In the genomic region with DNA sequence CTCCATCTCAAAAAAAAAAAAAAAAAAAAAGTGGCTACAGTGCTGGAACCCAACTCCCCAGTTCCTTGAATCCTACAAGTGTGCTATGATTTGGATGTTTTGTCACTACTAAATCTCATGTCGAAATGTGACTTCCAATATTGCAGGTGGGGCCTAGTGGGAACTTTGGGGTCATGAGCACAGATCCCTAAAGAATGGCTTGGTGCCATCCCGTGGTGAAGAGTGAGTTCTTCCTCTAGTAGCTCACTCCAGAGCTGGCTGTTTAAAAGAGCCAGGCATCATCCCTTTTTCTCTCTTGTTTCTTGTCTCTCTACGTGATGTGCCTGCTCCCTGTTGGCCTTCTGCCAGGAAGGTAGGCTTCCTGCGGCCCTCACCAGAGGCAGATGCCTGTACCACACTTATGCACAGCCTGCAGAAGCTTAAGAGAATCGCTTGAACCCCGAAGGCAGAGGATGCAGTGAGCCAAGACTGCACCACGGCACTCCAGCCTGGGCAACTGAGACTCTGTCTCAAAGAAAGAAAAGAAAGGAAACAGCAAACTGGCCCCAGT, we compare ENCODE assay signal across 1 cellular context.
TF ChIP-seq lines count a peak whose summit lies in the region.

No MANE protein-coding gene starts in this region.

TF ChIP-seq in H1, 55 proteins besides CTCF, POLR2A, EP300 and RAD21:
- TF ChIP-seq SRF (IDR thresholded peaks at IDR 0.05; ENCODE audit: low read depth, low read length) (no peak), RXRA (IDR thresholded peaks at IDR 0.05; ENCODE audit: insufficient read depth, low read depth, low read length) (no peak), SAP30 (IDR thresholded peaks at IDR 0.05; ENCODE audit: insufficient read depth, insufficient replicate concordance, low read length) (no peak), SP2 (IDR thresholded peaks at IDR 0.05; ENCODE audit: low read length) (no peak), CHD2 (IDR thresholded peaks at IDR 0.05; ENCODE audit: low read length) (no peak), SUZ12 (IDR thresholded peaks at IDR 0.05; ENCODE audit: low read length) (no peak), ZNF274 (IDR thresholded peaks at IDR 0.05; ENCODE audit: borderline replicate concordance, extremely low read depth, low read length) (no peak), KDM1A (IDR thresholded peaks at IDR 0.05; ENCODE audit: borderline replicate concordance, low read length) (no peak), TAF1 (IDR thresholded peaks at IDR 0.05; ENCODE audit: low read depth, low read length) (no peak), RNF2 (IDR thresholded peaks at IDR 0.05; ENCODE audit: borderline replicate concordance, low read depth, low read length, missing control alignments, poor library complexity, severe bottlenecking) (no peak), PHF8 (conservative IDR thresholded peaks at IDR 0.05; ENCODE audit: low read depth, low read length) (no peak), SIN3A (conservative IDR thresholded peaks at IDR 0.05 in 1 of 2, IDR thresholded peaks at IDR 0.05 in 1 of 2; ENCODE audit: low read depth in 1 of 2, low read length in 2 of 2) (no peak), GABPA (IDR thresholded peaks at IDR 0.05; ENCODE audit: borderline replicate concordance, insufficient read depth, low read length) (no peak), RFX5 (IDR thresholded peaks at IDR 0.05; ENCODE audit: borderline replicate concordance, low read depth, low read length) (no peak), NRF1 (IDR thresholded peaks at IDR 0.05; ENCODE audit: low read depth, low read length) (no peak)
- TF ChIP-seq, protein P1, sequence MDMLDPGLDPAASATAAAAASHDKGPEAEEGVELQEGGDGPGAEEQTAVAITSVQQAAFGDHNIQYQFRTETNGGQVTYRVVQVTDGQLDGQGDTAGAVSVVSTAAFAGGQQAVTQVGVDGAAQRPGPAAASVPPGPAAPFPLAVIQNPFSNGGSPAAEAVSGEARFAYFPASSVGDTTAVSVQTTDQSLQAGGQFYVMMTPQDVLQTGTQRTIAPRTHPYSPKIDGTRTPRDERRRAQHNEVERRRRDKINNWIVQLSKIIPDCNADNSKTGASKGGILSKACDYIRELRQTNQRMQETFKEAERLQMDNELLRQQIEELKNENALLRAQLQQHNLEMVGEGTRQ (IDR thresholded peaks at IDR 0.05; ENCODE audit: low read length) = no peak
- TF ChIP-seq, protein P2, sequence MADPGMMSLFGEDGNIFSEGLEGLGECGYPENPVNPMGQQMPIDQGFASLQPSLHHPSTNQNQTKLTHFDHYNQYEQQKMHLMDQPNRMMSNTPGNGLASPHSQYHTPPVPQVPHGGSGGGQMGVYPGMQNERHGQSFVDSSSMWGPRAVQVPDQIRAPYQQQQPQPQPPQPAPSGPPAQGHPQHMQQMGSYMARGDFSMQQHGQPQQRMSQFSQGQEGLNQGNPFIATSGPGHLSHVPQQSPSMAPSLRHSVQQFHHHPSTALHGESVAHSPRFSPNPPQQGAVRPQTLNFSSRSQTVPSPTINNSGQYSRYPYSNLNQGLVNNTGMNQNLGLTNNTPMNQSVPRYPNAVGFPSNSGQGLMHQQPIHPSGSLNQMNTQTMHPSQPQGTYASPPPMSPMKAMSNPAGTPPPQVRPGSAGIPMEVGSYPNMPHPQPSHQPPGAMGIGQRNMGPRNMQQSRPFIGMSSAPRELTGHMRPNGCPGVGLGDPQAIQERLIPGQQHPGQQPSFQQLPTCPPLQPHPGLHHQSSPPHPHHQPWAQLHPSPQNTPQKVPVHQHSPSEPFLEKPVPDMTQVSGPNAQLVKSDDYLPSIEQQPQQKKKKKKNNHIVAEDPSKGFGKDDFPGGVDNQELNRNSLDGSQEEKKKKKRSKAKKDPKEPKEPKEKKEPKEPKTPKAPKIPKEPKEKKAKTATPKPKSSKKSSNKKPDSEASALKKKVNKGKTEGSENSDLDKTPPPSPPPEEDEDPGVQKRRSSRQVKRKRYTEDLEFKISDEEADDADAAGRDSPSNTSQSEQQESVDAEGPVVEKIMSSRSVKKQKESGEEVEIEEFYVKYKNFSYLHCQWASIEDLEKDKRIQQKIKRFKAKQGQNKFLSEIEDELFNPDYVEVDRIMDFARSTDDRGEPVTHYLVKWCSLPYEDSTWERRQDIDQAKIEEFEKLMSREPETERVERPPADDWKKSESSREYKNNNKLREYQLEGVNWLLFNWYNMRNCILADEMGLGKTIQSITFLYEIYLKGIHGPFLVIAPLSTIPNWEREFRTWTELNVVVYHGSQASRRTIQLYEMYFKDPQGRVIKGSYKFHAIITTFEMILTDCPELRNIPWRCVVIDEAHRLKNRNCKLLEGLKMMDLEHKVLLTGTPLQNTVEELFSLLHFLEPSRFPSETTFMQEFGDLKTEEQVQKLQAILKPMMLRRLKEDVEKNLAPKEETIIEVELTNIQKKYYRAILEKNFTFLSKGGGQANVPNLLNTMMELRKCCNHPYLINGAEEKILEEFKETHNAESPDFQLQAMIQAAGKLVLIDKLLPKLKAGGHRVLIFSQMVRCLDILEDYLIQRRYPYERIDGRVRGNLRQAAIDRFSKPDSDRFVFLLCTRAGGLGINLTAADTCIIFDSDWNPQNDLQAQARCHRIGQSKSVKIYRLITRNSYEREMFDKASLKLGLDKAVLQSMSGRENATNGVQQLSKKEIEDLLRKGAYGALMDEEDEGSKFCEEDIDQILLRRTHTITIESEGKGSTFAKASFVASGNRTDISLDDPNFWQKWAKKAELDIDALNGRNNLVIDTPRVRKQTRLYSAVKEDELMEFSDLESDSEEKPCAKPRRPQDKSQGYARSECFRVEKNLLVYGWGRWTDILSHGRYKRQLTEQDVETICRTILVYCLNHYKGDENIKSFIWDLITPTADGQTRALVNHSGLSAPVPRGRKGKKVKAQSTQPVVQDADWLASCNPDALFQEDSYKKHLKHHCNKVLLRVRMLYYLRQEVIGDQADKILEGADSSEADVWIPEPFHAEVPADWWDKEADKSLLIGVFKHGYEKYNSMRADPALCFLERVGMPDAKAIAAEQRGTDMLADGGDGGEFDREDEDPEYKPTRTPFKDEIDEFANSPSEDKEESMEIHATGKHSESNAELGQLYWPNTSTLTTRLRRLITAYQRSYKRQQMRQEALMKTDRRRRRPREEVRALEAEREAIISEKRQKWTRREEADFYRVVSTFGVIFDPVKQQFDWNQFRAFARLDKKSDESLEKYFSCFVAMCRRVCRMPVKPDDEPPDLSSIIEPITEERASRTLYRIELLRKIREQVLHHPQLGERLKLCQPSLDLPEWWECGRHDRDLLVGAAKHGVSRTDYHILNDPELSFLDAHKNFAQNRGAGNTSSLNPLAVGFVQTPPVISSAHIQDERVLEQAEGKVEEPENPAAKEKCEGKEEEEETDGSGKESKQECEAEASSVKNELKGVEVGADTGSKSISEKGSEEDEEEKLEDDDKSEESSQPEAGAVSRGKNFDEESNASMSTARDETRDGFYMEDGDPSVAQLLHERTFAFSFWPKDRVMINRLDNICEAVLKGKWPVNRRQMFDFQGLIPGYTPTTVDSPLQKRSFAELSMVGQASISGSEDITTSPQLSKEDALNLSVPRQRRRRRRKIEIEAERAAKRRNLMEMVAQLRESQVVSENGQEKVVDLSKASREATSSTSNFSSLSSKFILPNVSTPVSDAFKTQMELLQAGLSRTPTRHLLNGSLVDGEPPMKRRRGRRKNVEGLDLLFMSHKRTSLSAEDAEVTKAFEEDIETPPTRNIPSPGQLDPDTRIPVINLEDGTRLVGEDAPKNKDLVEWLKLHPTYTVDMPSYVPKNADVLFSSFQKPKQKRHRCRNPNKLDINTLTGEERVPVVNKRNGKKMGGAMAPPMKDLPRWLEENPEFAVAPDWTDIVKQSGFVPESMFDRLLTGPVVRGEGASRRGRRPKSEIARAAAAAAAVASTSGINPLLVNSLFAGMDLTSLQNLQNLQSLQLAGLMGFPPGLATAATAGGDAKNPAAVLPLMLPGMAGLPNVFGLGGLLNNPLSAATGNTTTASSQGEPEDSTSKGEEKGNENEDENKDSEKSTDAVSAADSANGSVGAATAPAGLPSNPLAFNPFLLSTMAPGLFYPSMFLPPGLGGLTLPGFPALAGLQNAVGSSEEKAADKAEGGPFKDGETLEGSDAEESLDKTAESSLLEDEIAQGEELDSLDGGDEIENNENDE (IDR thresholded peaks at IDR 0.05; ENCODE audit: insufficient replicate concordance, low read length) = no peak
- TF ChIP-seq, protein P3, sequence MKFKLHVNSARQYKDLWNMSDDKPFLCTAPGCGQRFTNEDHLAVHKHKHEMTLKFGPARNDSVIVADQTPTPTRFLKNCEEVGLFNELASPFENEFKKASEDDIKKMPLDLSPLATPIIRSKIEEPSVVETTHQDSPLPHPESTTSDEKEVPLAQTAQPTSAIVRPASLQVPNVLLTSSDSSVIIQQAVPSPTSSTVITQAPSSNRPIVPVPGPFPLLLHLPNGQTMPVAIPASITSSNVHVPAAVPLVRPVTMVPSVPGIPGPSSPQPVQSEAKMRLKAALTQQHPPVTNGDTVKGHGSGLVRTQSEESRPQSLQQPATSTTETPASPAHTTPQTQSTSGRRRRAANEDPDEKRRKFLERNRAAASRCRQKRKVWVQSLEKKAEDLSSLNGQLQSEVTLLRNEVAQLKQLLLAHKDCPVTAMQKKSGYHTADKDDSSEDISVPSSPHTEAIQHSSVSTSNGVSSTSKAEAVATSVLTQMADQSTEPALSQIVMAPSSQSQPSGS (IDR thresholded peaks at IDR 0.05; ENCODE audit: low read length) = no peak
